Comparison of ENCODE assay signal across 6 cellular contexts in the genomic region with DNA sequence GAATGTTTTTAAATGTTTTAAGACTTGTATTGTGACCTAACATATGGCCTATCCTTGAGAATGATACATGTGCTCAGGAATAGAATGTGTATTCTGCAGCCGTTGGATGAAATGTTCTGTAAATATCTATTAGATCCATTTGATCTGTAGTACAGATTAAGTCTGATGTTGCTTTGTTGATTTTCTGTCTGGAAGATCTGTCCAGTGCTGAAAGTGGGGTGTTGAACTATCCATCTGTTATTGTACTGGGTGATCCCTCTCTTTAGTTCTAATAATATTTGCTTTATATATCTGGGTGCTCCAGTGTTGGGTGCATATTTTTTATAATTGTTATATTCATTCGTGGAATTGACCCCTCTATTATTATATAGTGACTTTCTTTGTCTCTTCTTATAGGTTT.
A peak's percentile ranks its signal among the peaks of the same experiment; 100 is the strongest.
DNase-seq lines count a peak whose midpoint lies in the region; ATAC-seq, FAIRE-seq and TF ChIP-seq lines count a peak whose summit lies in the region.
"Not testable (repeated sequence)": the region's sequence is repeated elsewhere in the genome, so short reads cannot be mapped to it uniquely, and the experiment has no call there.

No MANE protein-coding gene starts in this region.

- not testable (repeated sequence) for TF ChIP-seq EP300 in A549 (IDR thresholded peaks at IDR 0.05); Ishikawa (IDR thresholded peaks at IDR 0.05; ENCODE audit: borderline replicate concordance); K562 (IDR thresholded peaks at IDR 0.05; ENCODE audit: low read length)

- H3K4me3 Mint-ChIP-seq in GM23338, result not testable (repeated sequence)

- in situ Hi-C loops in K562 (cut with MboI), result not testable (repeated sequence)

- FAIRE-seq in A549 (lab: Jason Lieb, UNC); K562 (lab: Jason Lieb, UNC): not testable (repeated sequence)

- H3K4me3 ChIP-seq in A549; GM23338; HCT116 (replicated peaks in 1 of 2; ENCODE audit: low read depth in 1 of 2, low read length in 2 of 2); K562; liver (ENCODE audit: low read depth in 1 of 3, low read length in 3 of 3): not testable (repeated sequence)

- intact Hi-C loops in HCT116 (cut with micrococcal nuclease); K562 (cut with micrococcal nuclease): not testable (repeated sequence)

- H3K9me3 ChIP-seq in A549; HCT116 (ENCODE audit: control insufficient read depth in 1 of 2, insufficient read depth in 1 of 2, low read depth in 1 of 2, low read length in 2 of 2); K562 (replicated peaks; ENCODE audit: control insufficient read depth, insufficient read depth, low read depth, low read length); liver (ENCODE audit: control insufficient read depth in 4 of 4, low read length in 3 of 4): not testable (repeated sequence)

- H3K27ac Mint-ChIP-seq in GM23338, result not testable (repeated sequence)

- 2% methylated on average over 2 of the region's 2 CpGs for WGBS in A549 (ENCODE audit: missing lambda C conversion rate)
- WGBS in K562 (ENCODE audit: insufficient coverage, low coverage, missing lambda C conversion rate), result 3% methylated on average over 2 of the region's 2 CpGs
- 48% methylated on average over 2 of the region's 2 CpGs for WGBS in liver

- H3K9me3 Mint-ChIP-seq in GM23338, result not testable (repeated sequence)

- not testable (repeated sequence) for H3K27me3 ChIP-seq in GM23338 (ENCODE audit: insufficient read depth); HCT116 (ENCODE audit: insufficient read depth, low read length); K562 (ENCODE audit: control insufficient read depth in 2 of 2, insufficient read depth in 2 of 2, low read length in 2 of 2); liver (ENCODE audit: control insufficient read depth in 4 of 4, insufficient read depth in 4 of 4, low read length in 3 of 4)

- POLR2A ChIA-PET in A549 (lab: Yijun Ruan, JAX); HCT116 (lab: Charles Lee); K562 (lab: Yijun Ruan, JAX): not testable (repeated sequence)

- H3K4me1 Mint-ChIP-seq in GM23338, result not testable (repeated sequence)

- RAD21 ChIA-PET in HCT116 (lab: Charles Lee; ENCODE audit: low non-redundant PET in 1 of 2, low total read pairs in 2 of 2, uncharacterized antibody in 2 of 2, unreplicated experiment in 2 of 2), result not testable (repeated sequence)

- not testable (repeated sequence) for H3K36me3 ChIP-seq in GM23338 (ENCODE audit: insufficient read depth); HCT116 (ENCODE audit: control insufficient read depth in 1 of 2, insufficient read depth in 2 of 2, low read length in 2 of 2); K562 (ENCODE audit: control insufficient read depth, insufficient read depth, low read length); liver (ENCODE audit: control insufficient read depth in 4 of 4, insufficient read depth in 3 of 4, low read depth in 1 of 4, low read length in 3 of 4)

- not testable (repeated sequence) for TF ChIP-seq POLR2A in A549 (IDR thresholded peaks at IDR 0.05; ENCODE audit: low read length); HCT116 (IDR thresholded peaks at IDR 0.05; ENCODE audit: borderline replicate concordance, extremely low read depth, insufficient read depth, insufficient read length); K562 (conservative IDR thresholded peaks at IDR 0.05)

- H3K9me1 ChIP-seq in K562 (ENCODE audit: control insufficient read depth, insufficient read depth, low read length), result not testable (repeated sequence)

- TF ChIP-seq CTCF in A549 (IDR thresholded peaks at IDR 0.05); GM23338 (conservative IDR thresholded peaks at IDR 0.05; ENCODE audit: low read depth in 2 of 2); HCT116 (IDR thresholded peaks at IDR 0.05 in 2 of 3, conservative IDR thresholded peaks at IDR 0.05 in 1 of 3; ENCODE audit: borderline replicate concordance in 1 of 3, insufficient read depth in 1 of 3, low read depth in 2 of 3, low read length in 2 of 3); K562 (IDR thresholded peaks at IDR 0.05 in 2 of 3, conservative IDR thresholded peaks at IDR 0.05 in 1 of 3; ENCODE audit: insufficient read depth in 2 of 3, low read depth in 1 of 3, low read length in 3 of 3); liver (IDR thresholded peaks at IDR 0.05; ENCODE audit: low read depth, low read length, missing input control): not testable (repeated sequence)

- not testable (repeated sequence) for H3K79me2 ChIP-seq in GM23338 (replicated peaks; ENCODE audit: insufficient read depth); HCT116 (ENCODE audit: insufficient read depth, low read length); K562 (ENCODE audit: control insufficient read depth, insufficient read depth, low read length)

- not testable (repeated sequence) for TF ChIP-seq RAD21 in A549 (conservative IDR thresholded peaks at IDR 0.05 in 1 of 2, IDR thresholded peaks at IDR 0.05 in 1 of 2); HCT116 (IDR thresholded peaks at IDR 0.05; ENCODE audit: low read depth); Ishikawa (IDR thresholded peaks at IDR 0.05; ENCODE audit: low read depth); K562 (CRISPR knock-in tag; conservative IDR thresholded peaks at IDR 0.05 in 1 of 2, IDR thresholded peaks at IDR 0.05 in 1 of 2); liver (IDR thresholded peaks at IDR 0.05)

- not testable (repeated sequence) for H3K27ac ChIP-seq in A549; GM23338 (ENCODE audit: low read depth); HCT116 (ENCODE audit: low read depth, low read length); K562 (ENCODE audit: extremely low read depth, low read depth, low read length); liver (ENCODE audit: low read depth in 1 of 2, low read length in 2 of 2)

- not testable (repeated sequence) for H4K20me1 ChIP-seq in GM23338 (replicated peaks; ENCODE audit: insufficient read depth); HCT116 (ENCODE audit: insufficient read depth); K562 (replicated peaks; ENCODE audit: control insufficient read depth, insufficient read depth, low read length)

- BruUV-seq in HCT116 (replicated peaks; lab: Mats Ljungman, UMichigan); K562 (replicated peaks; lab: Mats Ljungman, UMichigan): not testable (repeated sequence)

- not testable (repeated sequence) for ATAC-seq in A549, GM23338, HCT116, K562

- H3F3A ChIP-seq in GM23338 (replicated peaks; ENCODE audit: low read depth), result not testable (repeated sequence)

- H3K36me3 Mint-ChIP-seq in GM23338 (ENCODE audit: low read depth), result not testable (repeated sequence)

- not testable (repeated sequence) for DNase-seq in A549 (ENCODE audit: low read depth in 1 of 2, low spot score in 1 of 2); GM23338 (ENCODE audit: low spot score); HCT116 (ENCODE audit: low read depth, low spot score); K562 (ENCODE audit: extremely low read depth in 1 of 4, low spot score in 3 of 4)

- H2AFZ ChIP-seq in GM23338; HCT116 (ENCODE audit: low read depth, low read length, poor library complexity, severe bottlenecking); K562 (ENCODE audit: low read depth, low read length): not testable (repeated sequence)

- H3K9me2 ChIP-seq in GM23338 (ENCODE audit: insufficient read depth); HCT116 (ENCODE audit: insufficient read depth): not testable (repeated sequence)

- H3K9ac ChIP-seq in HCT116 (ENCODE audit: low read length); K562 (ENCODE audit: insufficient read depth in 1 of 2, low read depth in 2 of 2, low read length in 2 of 2); liver (ENCODE audit: low read depth in 1 of 2, low read length in 2 of 2): not testable (repeated sequence)

- H3K27me3 Mint-ChIP-seq in GM23338 (ENCODE audit: insufficient read depth, low read depth, poor library complexity), result not testable (repeated sequence)

- H3K4me1 ChIP-seq in A549; GM23338 (ENCODE audit: insufficient read depth); HCT116 (ENCODE audit: control insufficient read depth in 1 of 2, insufficient read depth in 2 of 2, low read length in 2 of 2); K562 (replicated peaks in 1 of 2; ENCODE audit: control insufficient read depth in 2 of 2, insufficient read depth in 2 of 2, low read length in 2 of 2); liver (ENCODE audit: control insufficient read depth in 4 of 4, insufficient read depth in 4 of 4, low read length in 3 of 4): not testable (repeated sequence)

- CTCF ChIA-PET in A549 (lab: Yijun Ruan, JAX); HCT116 (lab: Charles Lee); K562 (lab: Yijun Ruan, JAX; ENCODE audit: low intra/inter-chr PET ratio): not testable (repeated sequence)

- not testable (repeated sequence) for H3K4me2 ChIP-seq in A549; GM23338; HCT116 (ENCODE audit: low read length); K562 (ENCODE audit: insufficient read depth, low read length)

TF ChIP-seq in K562, 482 proteins besides CTCF, POLR2A, EP300 and RAD21:
- TF ChIP-seq EHMT2 (IDR thresholded peaks at IDR 0.05), result 0 out of 2 replicates have a peak, but pooled peaks have one; percentile 12
